ENCODE assay signal across 1 cellular context in genomic region chr1:167761400-167761799, GRCh38.
TF ChIP-seq lines count a peak whose summit lies in the region.

No MANE protein-coding gene starts in this region.

TF ChIP-seq in GM12878, 131 proteins besides CTCF, POLR2A, EP300 and RAD21:
- TF ChIP-seq NR2C1 (IDR thresholded peaks at IDR 0.05) (no peak), HDAC2 (IDR thresholded peaks at IDR 0.05) (no peak), NR2F1 (conservative IDR thresholded peaks at IDR 0.05) (no peak), ATF3 (IDR thresholded peaks at IDR 0.05; ENCODE audit: borderline replicate concordance, extremely low read depth, low read depth, low read length) (no peak), BACH1 (IDR thresholded peaks at IDR 0.05; ENCODE audit: borderline replicate concordance) (no peak), ATF2 (IDR thresholded peaks at IDR 0.05; ENCODE audit: low read length) (no peak), POLR2AphosphoS2 (IDR thresholded peaks at IDR 0.05; ENCODE audit: low read depth, low read length) (no peak), POLR2AphosphoS5 (IDR thresholded peaks at IDR 0.05; ENCODE audit: low read length) (no peak)
